In the genomic region with DNA sequence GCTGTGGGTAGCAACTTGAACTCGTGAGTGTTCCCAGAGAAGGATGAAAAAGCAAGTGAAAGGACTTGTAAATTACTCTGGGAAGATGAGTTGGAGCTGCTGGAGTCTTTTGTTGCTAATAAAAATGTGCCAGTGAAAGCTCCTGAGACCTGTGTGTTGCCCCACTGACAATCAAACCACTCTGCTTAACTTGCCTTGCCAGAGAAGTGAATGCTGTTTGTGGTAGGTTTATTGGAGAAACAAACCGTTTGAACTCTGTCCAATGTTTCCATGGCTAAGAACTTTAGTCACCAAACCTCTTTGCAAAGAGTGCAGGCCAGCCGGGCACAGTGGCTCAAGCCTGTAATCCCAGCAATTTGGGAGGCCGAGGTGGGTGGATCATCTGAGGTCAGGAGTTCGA, we compare ENCODE assay signal across 1 cellular context.
TF ChIP-seq lines count a peak whose summit lies in the region.

No MANE protein-coding gene starts in this region.

TF ChIP-seq in GM23338, 12 proteins besides CTCF, POLR2A, EP300 and RAD21 (continued from another document):
- TF ChIP-seq, protein P1, sequence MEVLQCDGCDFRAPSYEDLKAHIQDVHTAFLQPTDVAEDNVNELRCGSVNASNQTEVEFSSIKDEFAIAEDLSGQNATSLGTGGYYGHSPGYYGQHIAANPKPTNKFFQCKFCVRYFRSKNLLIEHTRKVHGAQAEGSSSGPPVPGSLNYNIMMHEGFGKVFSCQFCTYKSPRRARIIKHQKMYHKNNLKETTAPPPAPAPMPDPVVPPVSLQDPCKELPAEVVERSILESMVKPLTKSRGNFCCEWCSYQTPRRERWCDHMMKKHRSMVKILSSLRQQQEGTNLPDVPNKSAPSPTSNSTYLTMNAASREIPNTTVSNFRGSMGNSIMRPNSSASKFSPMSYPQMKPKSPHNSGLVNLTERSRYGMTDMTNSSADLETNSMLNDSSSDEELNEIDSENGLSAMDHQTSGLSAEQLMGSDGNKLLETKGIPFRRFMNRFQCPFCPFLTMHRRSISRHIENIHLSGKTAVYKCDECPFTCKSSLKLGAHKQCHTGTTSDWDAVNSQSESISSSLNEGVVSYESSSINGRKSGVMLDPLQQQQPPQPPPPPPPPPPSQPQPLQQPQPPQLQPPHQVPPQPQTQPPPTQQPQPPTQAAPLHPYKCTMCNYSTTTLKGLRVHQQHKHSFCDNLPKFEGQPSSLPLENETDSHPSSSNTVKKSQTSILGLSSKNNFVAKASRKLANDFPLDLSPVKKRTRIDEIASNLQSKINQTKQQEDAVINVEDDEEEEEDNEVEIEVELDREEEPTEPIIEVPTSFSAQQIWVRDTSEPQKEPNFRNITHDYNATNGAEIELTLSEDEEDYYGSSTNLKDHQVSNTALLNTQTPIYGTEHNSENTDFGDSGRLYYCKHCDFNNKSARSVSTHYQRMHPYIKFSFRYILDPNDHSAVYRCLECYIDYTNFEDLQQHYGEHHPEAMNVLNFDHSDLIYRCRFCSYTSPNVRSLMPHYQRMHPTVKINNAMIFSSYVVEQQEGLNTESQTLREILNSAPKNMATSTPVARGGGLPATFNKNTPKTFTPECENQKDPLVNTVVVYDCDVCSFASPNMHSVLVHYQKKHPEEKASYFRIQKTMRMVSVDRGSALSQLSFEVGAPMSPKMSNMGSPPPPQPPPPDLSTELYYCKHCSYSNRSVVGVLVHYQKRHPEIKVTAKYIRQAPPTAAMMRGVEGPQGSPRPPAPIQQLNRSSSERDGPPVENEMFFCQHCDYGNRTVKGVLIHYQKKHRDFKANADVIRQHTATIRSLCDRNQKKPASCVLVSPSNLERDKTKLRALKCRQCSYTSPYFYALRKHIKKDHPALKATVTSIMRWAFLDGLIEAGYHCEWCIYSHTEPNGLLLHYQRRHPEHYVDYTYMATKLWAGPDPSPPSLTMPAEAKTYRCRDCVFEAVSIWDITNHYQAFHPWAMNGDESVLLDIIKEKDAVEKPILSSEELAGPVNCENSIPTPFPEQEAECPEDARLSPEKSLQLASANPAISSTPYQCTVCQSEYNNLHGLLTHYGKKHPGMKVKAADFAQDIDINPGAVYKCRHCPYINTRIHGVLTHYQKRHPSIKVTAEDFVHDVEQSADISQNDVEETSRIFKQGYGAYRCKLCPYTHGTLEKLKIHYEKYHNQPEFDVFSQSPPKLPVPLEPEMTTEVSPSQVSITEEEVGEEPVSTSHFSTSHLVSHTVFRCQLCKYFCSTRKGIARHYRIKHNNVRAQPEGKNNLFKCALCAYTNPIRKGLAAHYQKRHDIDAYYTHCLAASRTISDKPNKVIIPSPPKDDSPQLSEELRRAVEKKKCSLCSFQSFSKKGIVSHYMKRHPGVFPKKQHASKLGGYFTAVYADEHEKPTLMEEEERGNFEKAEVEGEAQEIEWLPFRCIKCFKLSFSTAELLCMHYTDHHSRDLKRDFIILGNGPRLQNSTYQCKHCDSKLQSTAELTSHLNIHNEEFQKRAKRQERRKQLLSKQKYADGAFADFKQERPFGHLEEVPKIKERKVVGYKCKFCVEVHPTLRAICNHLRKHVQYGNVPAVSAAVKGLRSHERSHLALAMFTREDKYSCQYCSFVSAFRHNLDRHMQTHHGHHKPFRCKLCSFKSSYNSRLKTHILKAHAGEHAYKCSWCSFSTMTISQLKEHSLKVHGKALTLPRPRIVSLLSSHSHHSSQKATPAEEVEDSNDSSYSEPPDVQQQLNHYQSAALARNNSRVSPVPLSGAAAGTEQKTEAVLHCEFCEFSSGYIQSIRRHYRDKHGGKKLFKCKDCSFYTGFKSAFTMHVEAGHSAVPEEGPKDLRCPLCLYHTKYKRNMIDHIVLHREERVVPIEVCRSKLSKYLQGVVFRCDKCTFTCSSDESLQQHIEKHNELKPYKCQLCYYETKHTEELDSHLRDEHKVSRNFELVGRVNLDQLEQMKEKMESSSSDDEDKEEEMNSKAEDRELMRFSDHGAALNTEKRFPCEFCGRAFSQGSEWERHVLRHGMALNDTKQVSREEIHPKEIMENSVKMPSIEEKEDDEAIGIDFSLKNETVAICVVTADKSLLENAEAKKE (CRISPR knock-in tag; IDR thresholded peaks at IDR 0.05): no peak
- no peak for TF ChIP-seq CREB1 (CRISPR knock-in tag; IDR thresholded peaks at IDR 0.05; ENCODE audit: low read depth)
